1 cellular context compared by ENCODE assay signal in genomic region chr21:38743772-38744529, GRCh38.
TF ChIP-seq lines count a peak whose summit lies in the region.

No MANE protein-coding gene starts in this region.

TF ChIP-seq in IMR-90, 13 proteins besides CTCF, POLR2A, EP300 and RAD21:
- TF ChIP-seq FOS (IDR thresholded peaks at IDR 0.05; ENCODE audit: low read depth, low read length) (no peak), CEBPB (IDR thresholded peaks at IDR 0.05; ENCODE audit: low read depth, low read length) (no peak), NFE2L2 (IDR thresholded peaks at IDR 0.05; ENCODE audit: low read depth, low read length) (no peak), USF2 (IDR thresholded peaks at IDR 0.05; ENCODE audit: low read depth, low read length) (no peak), RFX5 (IDR thresholded peaks at IDR 0.05; ENCODE audit: low read depth, low read length) (no peak), MAZ (IDR thresholded peaks at IDR 0.05; ENCODE audit: borderline replicate concordance, low read depth, low read length) (no peak), MAFK (IDR thresholded peaks at IDR 0.05; ENCODE audit: low read depth, low read length) (no peak), SMC3 (IDR thresholded peaks at IDR 0.05; ENCODE audit: low read depth, low read length) (no peak), RCOR1 (IDR thresholded peaks at IDR 0.05; ENCODE audit: insufficient replicate concordance, low read length) (no peak)
